Comparison of ENCODE assay signal across 11 cellular contexts in the genomic region with DNA sequence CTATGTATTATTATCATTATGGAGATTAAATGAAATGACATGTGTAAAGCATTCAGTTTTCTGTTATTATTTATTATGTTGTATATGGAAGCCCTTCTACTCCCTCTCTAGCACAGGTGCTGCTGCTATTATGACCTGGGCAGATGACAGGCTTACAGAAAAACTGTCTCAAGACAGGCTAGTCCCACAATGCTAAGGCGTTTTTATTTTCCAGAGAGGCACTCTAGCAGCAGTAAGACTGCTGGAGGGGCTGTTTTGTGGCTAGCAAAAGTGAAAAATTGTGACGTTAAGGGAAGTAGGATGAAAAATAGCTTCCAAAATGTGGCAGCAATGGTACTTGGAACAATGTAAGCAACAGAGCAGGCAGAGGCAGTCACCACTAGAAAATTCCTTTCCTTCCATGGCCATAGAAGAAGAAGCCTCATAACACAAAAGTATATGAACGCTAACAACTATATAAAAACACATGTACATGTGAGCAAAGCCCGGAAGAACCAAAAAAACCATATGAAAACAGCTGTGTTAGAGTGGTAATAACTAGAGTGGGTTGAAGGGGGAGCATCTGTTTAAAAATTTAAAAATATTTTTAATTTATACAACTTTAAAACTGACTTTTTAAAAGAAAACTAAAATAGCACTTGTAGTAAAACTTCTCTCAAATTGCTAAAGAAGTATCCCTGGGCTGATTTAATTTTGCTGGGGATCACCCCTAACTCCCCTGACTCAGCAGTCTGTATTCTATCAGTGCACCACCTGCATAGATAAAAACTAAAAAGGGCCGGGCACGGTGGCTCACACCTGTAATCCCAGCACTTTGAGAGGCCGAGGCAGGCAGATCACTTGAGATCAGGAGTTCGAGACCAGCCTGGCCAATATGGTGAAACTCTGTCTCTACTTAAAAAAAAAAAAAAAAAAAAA. TPM values are rescaled to one million over a fixed set of nuclear protein-coding genes. Genes with fewer than 3 reads are reported as not detected.
DNase-seq lines count a peak whose midpoint lies in the region; ATAC-seq and TF ChIP-seq lines count a peak whose summit lies in the region.
"Had no signal": no experiment of that assay in that cellular context is flagged by ENCODE, and none has a peak within 500 bp of the region (broad histone marks: within the 10 kb centered on the region; RNA-seq: fewer than 3 reads in every experiment).

No MANE protein-coding gene starts in this region.

- H3K9me3 Mint-ChIP-seq in CD4-positive, CD25-positive, alpha-beta regulatory T cell = no peaks in the 10 kb centered on the region
- no peaks in the 10 kb centered on the region for H3K9me3 Mint-ChIP-seq in naive thymus-derived CD4-positive, alpha-beta T cell
- no peaks in the 10 kb centered on the region for H3K9me3 Mint-ChIP-seq in activated CD8-positive, alpha-beta memory T cell treated with anti-CD3 and anti-CD28 coated beads, Interleukin-2, amount 10 ng/mL, durations not matched to agents 7 days and 5 days (ENCODE audit: low read depth)

- peaks cover 4% of the 10 kb centered on the region for H3K36me3 ChIP-seq in CD4-positive, CD25-positive, alpha-beta regulatory T cell (ENCODE audit: control insufficient read depth, insufficient read depth, low read length)
- H3K36me3 ChIP-seq in naive thymus-derived CD4-positive, alpha-beta T cell (ENCODE audit: control insufficient read depth in 2 of 3, insufficient read depth in 3 of 3, low read length in 3 of 3) = no peaks in the 10 kb centered on the region

- no peaks in the 10 kb centered on the region for H3K9me3 ChIP-seq in CD4-positive, CD25-positive, alpha-beta regulatory T cell (ENCODE audit: control insufficient read depth in 2 of 2, low read length in 2 of 2)
- H3K9me3 ChIP-seq in naive thymus-derived CD4-positive, alpha-beta T cell (ENCODE audit: control insufficient read depth in 2 of 3, low read length in 3 of 3) = no peaks in the 10 kb centered on the region

- no peaks in the 10 kb centered on the region for H3K36me3 Mint-ChIP-seq in CD4-positive, CD25-positive, alpha-beta regulatory T cell
- peaks cover 0 to 7% (median under 1%) of the 10 kb centered on the region in 5 donors for H3K36me3 Mint-ChIP-seq in naive thymus-derived CD4-positive, alpha-beta T cell
- no peaks in the 10 kb centered on the region for H3K36me3 Mint-ChIP-seq in activated CD8-positive, alpha-beta memory T cell treated with anti-CD3 and anti-CD28 coated beads, Interleukin-2, amount 10 ng/mL, durations not matched to agents 7 days and 5 days

- peaks cover 33 to 67% (median 48%) of the 10 kb centered on the region in 4 donors for H3K4me1 Mint-ChIP-seq in CD4-positive, CD25-positive, alpha-beta regulatory T cell
- peaks cover 18 to 82% (median 61%) of the 10 kb centered on the region in 7 donors for H3K4me1 Mint-ChIP-seq in naive thymus-derived CD4-positive, alpha-beta T cell
- H3K4me1 Mint-ChIP-seq in activated CD8-positive, alpha-beta memory T cell treated with anti-CD3 and anti-CD28 coated beads, Interleukin-2, amount 10 ng/mL, durations not matched to agents 7 days and 5 days = peaks cover 15% of the 10 kb centered on the region

- H3K27me3 ChIP-seq in CD4-positive, CD25-positive, alpha-beta regulatory T cell (ENCODE audit: control insufficient read depth, insufficient read depth, low read length) = no peaks in the 10 kb centered on the region
- no peaks in the 10 kb centered on the region for H3K27me3 ChIP-seq in naive thymus-derived CD4-positive, alpha-beta T cell (ENCODE audit: control insufficient read depth in 2 of 2, insufficient read depth in 2 of 2, low read length in 2 of 2)

- H3K4me3 ChIP-seq in CD4-positive, CD25-positive, alpha-beta regulatory T cell (ENCODE audit: low read depth, low read length) = no peak overlapping the region
- H3K4me3 ChIP-seq in choroid plexus epithelial cell (ENCODE audit: low read depth, low read length) = no peak overlapping the region
- H3K4me3 ChIP-seq in naive thymus-derived CD4-positive, alpha-beta T cell (ENCODE audit: low read length) = no peak overlapping the region

- H3K4me1 ChIP-seq in CD4-positive, CD25-positive, alpha-beta regulatory T cell (ENCODE audit: control insufficient read depth, insufficient read depth, low read length, poor library complexity, severe bottlenecking) = peaks cover 16% of the 10 kb centered on the region
- H3K4me1 ChIP-seq in naive thymus-derived CD4-positive, alpha-beta T cell (ENCODE audit: control insufficient read depth in 2 of 2, insufficient read depth in 2 of 2, low read length in 2 of 2) = peaks cover 0 to 5% of the 10 kb centered on the region in 2 donors

- no peak overlapping the region for H3K27ac ChIP-seq in CD4-positive, CD25-positive, alpha-beta regulatory T cell (ENCODE audit: insufficient read depth, low read length, poor library complexity, severe bottlenecking)
- no peak overlapping the region for H3K27ac ChIP-seq in naive thymus-derived CD4-positive, alpha-beta T cell (ENCODE audit: low read depth, low read length)

- CTCF ChIA-PET in naive thymus-derived CD4-positive, alpha-beta T cell (lab: Charles Lee) = interaction anchor here (0.6 to 1.2 kb wide), 3 partner anchors 16 to 131 kb away, joined by 3 to 4 read pairs (median 3); no protein-coding TSS in a partner anchor
- CTCF ChIA-PET in activated CD8-positive, alpha-beta memory T cell treated with anti-CD3 and anti-CD28 coated beads, Interleukin-2, amount 10 ng/mL, durations not matched to agents 7 days and 5 days (lab: Charles Lee) = interaction anchor here (0.7 to 1.6 kb wide), 8 partner anchors 8 to 247 kb away, joined by 3 to 5 read pairs (median 4); no protein-coding TSS in a partner anchor

- no peak for DNase-seq in CD4-positive, CD25-positive, alpha-beta regulatory T cell
- peak; percentile 46 for DNase-seq in KBM-7
- peak; percentile 17 for DNase-seq in choroid plexus epithelial cell (ENCODE audit: low read depth)
- DNase-seq in naive thymus-derived CD4-positive, alpha-beta T cell = no peak
- DNase-seq in retina = no peak
- DNase-seq in activated CD8-positive, alpha-beta memory T cell treated with anti-CD3 and anti-CD28 coated beads, Interleukin-2, amount 10 ng/mL, durations not matched to agents 7 days and 5 days = no peak
- DNase-seq in DMS53 (lab: John Stamatoyannopoulos, UW) = no peak
- DNase-seq: activated naive CD4-positive, alpha-beta T cell treated with anti-CD3 and anti-CD28 coated beads, Interleukin-2, amount 50 U/mL, for 16 hours; DMS153; stimulated activated CD4-positive, alpha-beta T cell treated with anti-CD3 and anti-CD28 coated beads, Interleukin-4, amount 100 ng/mL, for 1 hour had no signal

- no peaks in the 10 kb centered on the region for H3K27me3 Mint-ChIP-seq in CD4-positive, CD25-positive, alpha-beta regulatory T cell
- H3K27me3 Mint-ChIP-seq in naive thymus-derived CD4-positive, alpha-beta T cell = no peaks in the 10 kb centered on the region
- no peaks in the 10 kb centered on the region for H3K27me3 Mint-ChIP-seq in activated CD8-positive, alpha-beta memory T cell treated with anti-CD3 and anti-CD28 coated beads, Interleukin-2, amount 10 ng/mL, durations not matched to agents 7 days and 5 days

- H3K27ac Mint-ChIP-seq in CD4-positive, CD25-positive, alpha-beta regulatory T cell = peak overlapping the region in 2 of 3 donors; percentile 30 to 43
- peak overlapping the region; percentile 6 to 80 (median 27) for H3K27ac Mint-ChIP-seq in naive thymus-derived CD4-positive, alpha-beta T cell
- H3K27ac Mint-ChIP-seq in activated CD8-positive, alpha-beta memory T cell treated with anti-CD3 and anti-CD28 coated beads, Interleukin-2, amount 10 ng/mL, durations not matched to agents 7 days and 5 days = no peak overlapping the region

- H3K4me3 Mint-ChIP-seq in CD4-positive, CD25-positive, alpha-beta regulatory T cell = peak overlapping the region in 3 of 4 donors; percentile 1 to 15 (median 11)
- H3K4me3 Mint-ChIP-seq in naive thymus-derived CD4-positive, alpha-beta T cell = peak overlapping the region in 5 of 10 donors; percentile 0 to 56 (median 37)
- no peak overlapping the region for H3K4me3 Mint-ChIP-seq in activated CD8-positive, alpha-beta memory T cell treated with anti-CD3 and anti-CD28 coated beads, Interleukin-2, amount 10 ng/mL, durations not matched to agents 7 days and 5 days

- intact Hi-C loops in naive thymus-derived CD4-positive, alpha-beta T cell (cut with micrococcal nuclease) = loop anchor here in 1 of 2 donors (1.0 to 2.0 kb wide), 2 partner anchors 8 to 15 kb away; no protein-coding TSS in a partner anchor

- TF ChIP-seq CTCF in choroid plexus epithelial cell (conservative IDR thresholded peaks at IDR 0.05; ENCODE audit: low read depth, low read length) = no peak

- no peak for ATAC-seq in CD4-positive, CD25-positive, alpha-beta regulatory T cell (ENCODE audit: low read depth in 2 of 2)
- no peak for ATAC-seq in naive thymus-derived CD4-positive, alpha-beta T cell
- ATAC-seq in GM18505 (IDR thresholded peaks at IDR 0.05; ENCODE audit: unreplicated experiment) = no peak
- no peak for ATAC-seq in activated CD8-positive, alpha-beta memory T cell treated with anti-CD3 and anti-CD28 coated beads, Interleukin-2, amount 10 ng/mL, durations not matched to agents 7 days and 5 days

- TF ChIP-seq POLR2A in GM18505 (IDR thresholded peaks at IDR 0.05; ENCODE audit: borderline replicate concordance, extremely low read depth, insufficient read depth, insufficient read length) = no peak

- POLR2A ChIA-PET in naive thymus-derived CD4-positive, alpha-beta T cell (lab: Charles Lee) = no interaction called here

- in situ Hi-C loops in KBM-7 (cut with MboI; ENCODE audit: low pct_unique_long_range_greater_than_20kb, low sequenced_read_pairs) = no loop called here

RNA-seq across cellular contexts. Expression of a gene that starts 30.7 kb away (rescaled TPM):
- total RNA-seq in CD4-positive, CD25-positive, alpha-beta regulatory T cell = 111 TPM
- polyA plus RNA-seq in CD4-positive, CD25-positive, alpha-beta regulatory T cell = 100 to 1,000 TPM in 3 of 4 donors, 10 to 100 TPM in 1; 93.2 to 126 (median 111) TPM
- 10 to 100 TPM; 58.8 to 94.2 (median 74.0) TPM for total RNA-seq in naive thymus-derived CD4-positive, alpha-beta T cell
- 10 to 100 TPM; 57.5 to 85.6 TPM for polyA plus RNA-seq in naive thymus-derived CD4-positive, alpha-beta T cell
- total RNA-seq in activated CD8-positive, alpha-beta memory T cell treated with anti-CD3 and anti-CD28 coated beads, Interleukin-2, amount 10 ng/mL, durations not matched to agents 7 days and 5 days = 10 to 100 TPM; 48.4 to 56.6 TPM

Comparison
In these comparisons a context has a peak if more than half of its experiments do, and no peak if none do; other contexts are left out.
1. DNase-seq: peak in KBM-7 (single experiment) and choroid plexus epithelial cell (single experiment); none in CD4-positive, CD25-positive, alpha-beta regulatory T cell (0 of 3), naive thymus-derived CD4-positive, alpha-beta T cell (0 of 9), retina (single experiment), activated CD8-positive, alpha-beta memory T cell treated with anti-CD3 and anti-CD28 coated beads, Interleukin-2, amount 10 ng/mL, durations not matched to agents 7 days and 5 days (single experiment) and DMS53 (single experiment).